ENCODE assay signal across 16 cellular contexts in the genomic region with DNA sequence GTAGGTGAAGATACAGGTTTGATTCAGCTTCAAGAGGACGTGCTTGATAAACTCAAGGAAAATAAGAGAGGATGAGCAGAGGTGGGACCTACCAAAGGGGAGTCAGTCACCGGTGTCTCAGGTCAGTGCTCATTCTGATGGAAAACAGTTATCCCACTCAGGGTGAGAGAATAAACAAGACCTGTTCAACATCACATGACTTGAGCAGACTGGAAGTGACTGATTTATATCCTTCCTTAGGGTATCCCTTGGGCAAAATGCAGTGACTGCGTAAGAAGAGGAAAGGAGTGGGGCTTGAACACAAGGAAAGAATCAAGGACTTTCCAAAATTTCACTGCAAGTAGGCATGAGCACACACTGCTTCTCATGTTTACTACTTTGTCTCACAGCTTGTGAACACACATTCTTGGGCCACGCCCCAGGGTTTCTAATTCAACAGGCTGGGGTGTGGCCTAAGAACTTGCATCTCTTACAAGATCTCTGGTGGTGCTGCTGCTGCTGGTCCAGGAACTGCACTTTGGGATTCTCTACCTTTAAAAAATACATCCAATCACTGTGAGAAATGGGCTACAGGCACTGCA. TPM values are rescaled to one million over a fixed set of nuclear protein-coding genes. Genes with fewer than 3 reads are reported as not detected.
DNase-seq lines count a peak whose midpoint lies in the region; ATAC-seq and TF ChIP-seq lines count a peak whose summit lies in the region.
"Had no signal": no experiment of that assay in that cellular context is flagged by ENCODE, and none has a peak within 500 bp of the region (broad histone marks: within the 10 kb centered on the region; RNA-seq: fewer than 3 reads in every experiment).

No MANE protein-coding gene starts in this region.

- peaks cover 5% of the 10 kb centered on the region for H3K4me1 Mint-ChIP-seq in stimulated activated naive CD8-positive, alpha-beta T cell treated with anti-CD3 and anti-CD28 coated beads, Interleukin-15, amount 100 ng/mL, for 72 hours

- H3K9me3 ChIP-seq in esophagus muscularis mucosa (no peaks in the 10 kb centered on the region), prostate gland (no peaks in the 10 kb centered on the region)
- H3K9me3 ChIP-seq: thyroid gland had no signal

- H3K4me1 ChIP-seq in esophagus muscularis mucosa (peaks cover 31 to 68% (median 58%) of the 10 kb centered on the region in 4 donors), prostate gland (replicated peaks) (no peaks in the 10 kb centered on the region)

- no peak for ATAC-seq in stimulated activated naive CD8-positive, alpha-beta T cell treated with anti-CD3 and anti-CD28 coated beads, Interleukin-15, amount 100 ng/mL, for 72 hours
- ATAC-seq: activated T-cell treated with anti-CD3 and anti-CD28 coated beads, Interleukin-2, amount 50 U/mL, for 72 hours had no signal

- no peak overlapping the region for H3K4me3 Mint-ChIP-seq in stimulated activated naive CD8-positive, alpha-beta T cell treated with anti-CD3 and anti-CD28 coated beads, Interleukin-15, amount 100 ng/mL, for 72 hours
- H3K4me3 Mint-ChIP-seq: activated T-cell treated with anti-CD3 and anti-CD28 coated beads, Interleukin-2, amount 50 U/mL, for 72 hours; immature natural killer cell; T-helper 2 cell treated with Interferon-gamma antibody and Interleukin-4, amounts not matched to agents 5 μg/mL and 100 μg/mL, for 36 hours had no signal

- H3K4me3 ChIP-seq in esophagus muscularis mucosa (no peak overlapping the region), prostate gland (no peak overlapping the region)
- H3K4me3 ChIP-seq: thyroid gland had no signal

- H3K9me3 Mint-ChIP-seq in stimulated activated naive CD8-positive, alpha-beta T cell treated with anti-CD3 and anti-CD28 coated beads, Interleukin-15, amount 100 ng/mL, for 72 hours, result no peaks in the 10 kb centered on the region
- H3K9me3 Mint-ChIP-seq: activated T-cell treated with anti-CD3 and anti-CD28 coated beads, Interleukin-2, amount 50 U/mL, for 72 hours; immature natural killer cell; T-helper 2 cell treated with Interferon-gamma antibody and Interleukin-4, amounts not matched to agents 5 μg/mL and 100 μg/mL, for 36 hours had no signal

- TF ChIP-seq CTCF in esophagus muscularis mucosa (IDR thresholded peaks at IDR 0.05), result no peak
- TF ChIP-seq CTCF in prostate gland (IDR thresholded peaks at IDR 0.05), result no peak

- H3K27me3 Mint-ChIP-seq in stimulated activated naive CD8-positive, alpha-beta T cell treated with anti-CD3 and anti-CD28 coated beads, Interleukin-15, amount 100 ng/mL, for 72 hours, result peaks cover 30% of the 10 kb centered on the region

- WGBS in esophagus muscularis mucosa, result 78% methylated on average over 4 of the region's 4 CpGs
- 69% methylated on average over 4 of the region's 4 CpGs for WGBS in prostate gland

- H3K27me3 ChIP-seq in esophagus muscularis mucosa (no peaks in the 10 kb centered on the region), prostate gland (replicated peaks; ENCODE audit: insufficient read depth) (no peaks in the 10 kb centered on the region)
- H3K27me3 ChIP-seq: thyroid gland had no signal

- intact Hi-C loops in esophagus muscularis mucosa (cut with DNase I) (loop anchor here (10.0 kb wide), 1 partner anchor 1429 kb away; a partner anchor contains a TSS), prostate gland (cut with DNase I) (no loop called here)

- DNase-seq in ELF-1 (ENCODE audit: low read depth, low spot score), result peak; percentile 55
- DNase-seq in OCI-M1 (lab: John Stamatoyannopoulos, UW), result peak; percentile 19
- peak; percentile 90 for DNase-seq in esophagus muscularis mucosa (ENCODE audit: extremely low spot score)
- DNase-seq in renal cortical epithelial cell (ENCODE audit: low read depth), result peak; percentile 86
- no peak for DNase-seq in NCI-H187 (lab: John Stamatoyannopoulos, UW)
- no peak for DNase-seq in prostate gland (ENCODE audit: low spot score)
- no peak for DNase-seq in GDM1 (lab: John Stamatoyannopoulos, UW)
- no peak for DNase-seq in stimulated activated naive CD8-positive, alpha-beta T cell treated with anti-CD3 and anti-CD28 coated beads, Interleukin-15, amount 100 ng/mL, for 72 hours
- DNase-seq: activated CD4-positive, alpha-beta T cell treated with anti-CD3 and anti-CD28 coated beads, Interleukin-2, amount 50 U/mL, for 1 hour; activated T-cell treated with anti-CD3 and anti-CD28 coated beads, Interleukin-2, amount 50 U/mL, for 72 hours; immature natural killer cell; KG1; thyroid gland had no signal

- H3K27ac Mint-ChIP-seq in stimulated activated naive CD8-positive, alpha-beta T cell treated with anti-CD3 and anti-CD28 coated beads, Interleukin-15, amount 100 ng/mL, for 72 hours, result no peak overlapping the region
- H3K27ac Mint-ChIP-seq: activated T-cell treated with anti-CD3 and anti-CD28 coated beads, Interleukin-2, amount 50 U/mL, for 72 hours; immature natural killer cell; T-helper 2 cell treated with Interferon-gamma antibody and Interleukin-4, amounts not matched to agents 5 μg/mL and 100 μg/mL, for 36 hours had no signal

- TF ChIP-seq EP300 in esophagus muscularis mucosa (IDR thresholded peaks at IDR 0.05), result no peak

- H3K27ac ChIP-seq in esophagus muscularis mucosa (replicated peaks in 1 of 4) (peak overlapping the region in 2 of 4 donors; percentile 8 to 21), prostate gland (no peak overlapping the region)
- H3K27ac ChIP-seq: thyroid gland had no signal

- no peak for TF ChIP-seq POLR2A in esophagus muscularis mucosa (IDR thresholded peaks at IDR 0.05; ENCODE audit: low read depth)
- no peak for TF ChIP-seq POLR2A in prostate gland (IDR thresholded peaks at IDR 0.05)

- H3K36me3 ChIP-seq in esophagus muscularis mucosa, result no peaks in the 10 kb centered on the region
- H3K36me3 ChIP-seq in prostate gland, result no peaks in the 10 kb centered on the region
- H3K36me3 ChIP-seq: thyroid gland had no signal

RNA-seq across cellular contexts. Expression of a gene that starts 11.6 kb away (rescaled TPM):
- total RNA-seq in esophagus muscularis mucosa (1,000 to 10,000 TPM; 1,253 to 2,184 (median 1,709) TPM), renal cortical epithelial cell (247 and 632 TPM in 2 replicates), prostate gland (1,000 to 10,000 TPM; 1,170 to 3,384 TPM)

RNA-seq across cellular contexts. Expression of a gene that starts 20.4 kb away (rescaled TPM):
- total RNA-seq in esophagus muscularis mucosa (not detected), renal cortical epithelial cell (not detected in 2 replicates), prostate gland (not detected)
- total RNA-seq: activated T-cell treated with anti-CD3 and anti-CD28 coated beads, Interleukin-2, amount 50 U/mL, for 72 hours; dermis microvascular lymphatic vessel endothelial cell; posterior vena cava; thyroid gland had no signal

RNA-seq across cellular contexts. Expression of a gene that starts 57.8 kb away (rescaled TPM):
- total RNA-seq in esophagus muscularis mucosa (not detected), renal cortical epithelial cell (not detected in 2 replicates), prostate gland (10 to 100 TPM in 1 of 2 donors, not detected in 1; 44.0 TPM)
- total RNA-seq: activated T-cell treated with anti-CD3 and anti-CD28 coated beads, Interleukin-2, amount 50 U/mL, for 72 hours; dermis microvascular lymphatic vessel endothelial cell; posterior vena cava had no signal

Comparison
In these comparisons a context has a peak if more than half of its experiments do, and no peak if none do; other contexts are left out.
1. DNase-seq: peak in ELF-1 (single experiment), OCI-M1 (single experiment), esophagus muscularis mucosa (single experiment) and renal cortical epithelial cell (single experiment); none in NCI-H187 (0 of 2), prostate gland (single experiment), GDM1 (single experiment) and stimulated activated naive CD8-positive, alpha-beta T cell treated with anti-CD3 and anti-CD28 coated beads, Interleukin-15, amount 100 ng/mL, for 72 hours (0 of 2).